Comparison of ENCODE assay signal across 8 cellular contexts in genomic region chr7:3092468-3092867, GRCh38. TPM values are rescaled to one million over a fixed set of nuclear protein-coding genes. Genes with fewer than 3 reads are reported as not detected.
DNase-seq lines count a peak whose midpoint lies in the region; ATAC-seq lines count a peak whose summit lies in the region.

No MANE protein-coding gene starts in this region.

- intact Hi-C loops in dendritic cell treated with granulocyte-macrophage colony-stimulating factor and Interleukin-4, amounts not matched to agents 40 ng/mL and 50 ng/mL, for 4 days (cut with micrococcal nuclease), result loop anchor here (10.0 kb wide), 1 partner anchor 52 kb away; no protein-coding TSS in a partner anchor

- ATAC-seq in GM18511 (IDR thresholded peaks at IDR 0.05; ENCODE audit: unreplicated experiment) (peak; percentile 81), HG02938 (IDR thresholded peaks at IDR 0.05; ENCODE audit: unreplicated experiment) (peak; percentile 58)

- peaks cover 13% of the 10 kb centered on the region for H3K27me3 Mint-ChIP-seq in dendritic cell treated with granulocyte-macrophage colony-stimulating factor and Interleukin-4, amounts not matched to agents 40 ng/mL and 50 ng/mL, for 4 days

- H3K27me3 ChIP-seq in H7 (ENCODE audit: control insufficient read depth, insufficient read depth, low read length), result no peaks in the 10 kb centered on the region

- no peak overlapping the region for H3K4me3 Mint-ChIP-seq in dendritic cell treated with granulocyte-macrophage colony-stimulating factor and Interleukin-4, amounts not matched to agents 40 ng/mL and 50 ng/mL, for 4 days

- no peaks in the 10 kb centered on the region for H3K36me3 ChIP-seq in H7 (replicated peaks; ENCODE audit: control insufficient read depth, insufficient read depth, low read length)

- H3K4me1 Mint-ChIP-seq in dendritic cell treated with granulocyte-macrophage colony-stimulating factor and Interleukin-4, amounts not matched to agents 40 ng/mL and 50 ng/mL, for 4 days (ENCODE audit: low read depth), result peaks cover 36% of the 10 kb centered on the region

- peak; percentile 16 to 37 (median 30) for DNase-seq in activated CD4-positive, CD25-positive, alpha-beta regulatory T cell (lab: John Stamatoyannopoulos, UW)
- DNase-seq in stimulated activated CD8-positive, alpha-beta memory T cell treated with anti-CD3 and anti-CD28 coated beads, Interleukin-12 subunit alpha, Interleukin-12 subunit beta, amount 100 ng/mL, for 4 hours (ENCODE audit: low read depth), result peak; percentile 55
- DNase-seq in retina (no peak), H7 (no peak), dedifferentiated amniotic fluid mesenchymal stem cell (ENCODE audit: extremely low spot score) (no peak)

- H3K9me3 Mint-ChIP-seq in dendritic cell treated with granulocyte-macrophage colony-stimulating factor and Interleukin-4, amounts not matched to agents 40 ng/mL and 50 ng/mL, for 4 days, result no peaks in the 10 kb centered on the region

- H3K4me3 ChIP-seq in H7 (ENCODE audit: insufficient read depth, low read depth, low read length), result no peak overlapping the region

- no peaks in the 10 kb centered on the region for H3K36me3 Mint-ChIP-seq in dendritic cell treated with granulocyte-macrophage colony-stimulating factor and Interleukin-4, amounts not matched to agents 40 ng/mL and 50 ng/mL, for 4 days (ENCODE audit: low read depth)

- peak overlapping the region; percentile 39 for H3K27ac Mint-ChIP-seq in dendritic cell treated with granulocyte-macrophage colony-stimulating factor and Interleukin-4, amounts not matched to agents 40 ng/mL and 50 ng/mL, for 4 days

RNA-seq across cellular contexts. Expression of gene CARD11, which starts 48.8 kb away (rescaled TPM):
- total RNA-seq in H7 (2014; rRNA removed; shearing (Covaris generic)), result 21.4 and 32.7 TPM in 2 replicates

Comparison
In these comparisons a context has a peak if more than half of its experiments do, and no peak if none do; other contexts are left out.
1. DNase-seq: peak in activated CD4-positive, CD25-positive, alpha-beta regulatory T cell (4 of 4) and stimulated activated CD8-positive, alpha-beta memory T cell treated with anti-CD3 and anti-CD28 coated beads, Interleukin-12 subunit alpha, Interleukin-12 subunit beta, amount 100 ng/mL, for 4 hours (single experiment); none in retina (single experiment), H7 (single experiment) and dedifferentiated amniotic fluid mesenchymal stem cell (single experiment).